ENCODE assay signal across 8 cellular contexts in genomic region chr12:3236345-3237153, GRCh38.
DNase-seq lines count a peak whose midpoint lies in the region; ATAC-seq, FAIRE-seq and TF ChIP-seq lines count a peak whose summit lies in the region.

No MANE protein-coding gene starts in this region.

- H3K4me3 ChIP-seq in Caco-2 (ENCODE audit: low read depth, low read length), result no peak overlapping the region
- H3K4me3 ChIP-seq in aorta (ENCODE audit: low read length in 2 of 2), result no peak overlapping the region

- no peak for TF ChIP-seq POLR2A in GM12891 (IDR thresholded peaks at IDR 0.05; ENCODE audit: low read depth, low read length)

- POLR2A ChIA-PET in Caco-2 (lab: Charles Lee), result no interaction called here

- no peaks in the 10 kb centered on the region for H3K36me3 Mint-ChIP-seq in Caco-2 (ENCODE audit: insufficient read depth, unreplicated experiment)

- no peak for TF ChIP-seq CTCF in Caco-2 (IDR thresholded peaks at IDR 0.05; ENCODE audit: insufficient read depth in 1 of 2, low read depth in 1 of 2, low read length in 1 of 2, severe bottlenecking in 1 of 2, unreplicated experiment in 1 of 2)

- whole genome bisulfite sequencing in aorta, 2 donors, result 67 to 79% methylated on average over 15 of the region's 15 CpGs

- H3K9me3 ChIP-seq in Caco-2, result no peaks in the 10 kb centered on the region
- H3K9me3 ChIP-seq in aorta (ENCODE audit: control insufficient read depth, low read length), result no peaks in the 10 kb centered on the region

- CTCF ChIA-PET in Caco-2 (lab: Charles Lee), result interaction anchor here (0.6 to 1.5 kb wide), 3 partner anchors 39 to 191 kb away, joined by 4 to 8 read pairs (median 4); no protein-coding TSS in a partner anchor

- intact Hi-C loops in Caco-2 (cut with micrococcal nuclease; ENCODE audit: unreplicated experiment) (no loop called here), aorta (cut with DNase I) (no loop called here)

- no peaks in the 10 kb centered on the region for H3K9me3 Mint-ChIP-seq in Caco-2 (ENCODE audit: unreplicated experiment)

- H3K27ac ChIP-seq in aorta (ENCODE audit: low read depth in 1 of 2, low read length in 2 of 2), result no peak overlapping the region

- no TSS peak for BruUV-seq in Caco-2 (replicated peaks; lab: Mats Ljungman, UMichigan)

- H3K4me3 Mint-ChIP-seq in Caco-2 (ENCODE audit: unreplicated experiment), result peak overlapping the region; percentile 47

- H3K27me3 ChIP-seq in Caco-2 (replicated peaks; ENCODE audit: control insufficient read depth, insufficient read depth, low read length) (no peaks in the 10 kb centered on the region), aorta (ENCODE audit: control insufficient read depth in 1 of 2, insufficient read depth in 2 of 2, low read length in 1 of 2) (no peaks in the 10 kb centered on the region)

- H3K4me1 ChIP-seq in Caco-2, result peaks cover 37% of the 10 kb centered on the region
- no peaks in the 10 kb centered on the region for H3K4me1 ChIP-seq in aorta (ENCODE audit: control insufficient read depth in 1 of 2, insufficient read depth in 2 of 2, low read length in 2 of 2)

- peak; percentile 19 for ATAC-seq in left lobe of liver
- no peak for ATAC-seq in aorta (ENCODE audit: low FRiP score)

- no peak for FAIRE-seq in GM12891 (lab: Jason Lieb, UNC)

- H3K27ac Mint-ChIP-seq in Caco-2 (ENCODE audit: unreplicated experiment), result peak overlapping the region; percentile 71

- peaks cover 52% of the 10 kb centered on the region for H3K4me1 Mint-ChIP-seq in Caco-2 (ENCODE audit: low read depth, unreplicated experiment)

- H3K36me3 ChIP-seq in Caco-2 (ENCODE audit: control insufficient read depth, insufficient read depth, low read length) (no peaks in the 10 kb centered on the region), aorta (ENCODE audit: control insufficient read depth in 1 of 2, insufficient read depth in 2 of 2, low read length in 1 of 2) (no peaks in the 10 kb centered on the region)

- H3K27me3 Mint-ChIP-seq in Caco-2 (ENCODE audit: insufficient read depth, unreplicated experiment), result no peaks in the 10 kb centered on the region

- DNase-seq in Caco-2 (peak; percentile 77 to 85), HT-29 (ENCODE audit: low spot score) (peak; percentile 79), left lobe of liver (ENCODE audit: low spot score) (no peak), GM12891 (ENCODE audit: insufficient read length, low spot score) (no peak), aorta (no peak)
- DNase-seq in activated T-cell treated with anti-CD3 and anti-CD28 coated beads, Interleukin-2, amount 50 U/mL, for 48 hours, result peak; percentile 26 to 35
- DNase-seq in activated CD4-positive, CD25-positive, alpha-beta regulatory T cell treated with anti-CD3 and anti-CD28 coated beads, Interleukin-2, amount 50 U/mL, for 72 hours, result no peak
- no peak for DNase-seq in effector CD4-positive, alpha-beta T cell

TF ChIP-seq in GM12891, 5 proteins besides CTCF, POLR2A, EP300 and RAD21:
- no peak for TF ChIP-seq TAF1 (IDR thresholded peaks at IDR 0.05; ENCODE audit: low read depth, low read length)
- no peak for TF ChIP-seq PAX5 (IDR thresholded peaks at IDR 0.05; ENCODE audit: insufficient read depth, low read length, severe bottlenecking)
- no peak for TF ChIP-seq POLR2AphosphoS5 (IDR thresholded peaks at IDR 0.05; ENCODE audit: low read depth, low read length)
- TF ChIP-seq POU2F2 (IDR thresholded peaks at IDR 0.05; ENCODE audit: low read depth, low read length), result no peak
- TF ChIP-seq SPI1 (IDR thresholded peaks at IDR 0.05; ENCODE audit: low read depth, low read length), result no peak

Comparison
In these comparisons a context has a peak if more than half of its experiments do, and no peak if none do; other contexts are left out.
1. DNase-seq: peak in Caco-2 (2 of 2), HT-29 (single experiment) and activated T-cell treated with anti-CD3 and anti-CD28 coated beads, Interleukin-2, amount 50 U/mL, for 48 hours (2 of 2); none in left lobe of liver (single experiment), GM12891 (single experiment), aorta (0 of 2), activated CD4-positive, CD25-positive, alpha-beta regulatory T cell treated with anti-CD3 and anti-CD28 coated beads, Interleukin-2, amount 50 U/mL, for 72 hours (single experiment) and effector CD4-positive, alpha-beta T cell (single experiment).